Comparison of ENCODE assay signal across 18 cellular contexts in the genomic region with DNA sequence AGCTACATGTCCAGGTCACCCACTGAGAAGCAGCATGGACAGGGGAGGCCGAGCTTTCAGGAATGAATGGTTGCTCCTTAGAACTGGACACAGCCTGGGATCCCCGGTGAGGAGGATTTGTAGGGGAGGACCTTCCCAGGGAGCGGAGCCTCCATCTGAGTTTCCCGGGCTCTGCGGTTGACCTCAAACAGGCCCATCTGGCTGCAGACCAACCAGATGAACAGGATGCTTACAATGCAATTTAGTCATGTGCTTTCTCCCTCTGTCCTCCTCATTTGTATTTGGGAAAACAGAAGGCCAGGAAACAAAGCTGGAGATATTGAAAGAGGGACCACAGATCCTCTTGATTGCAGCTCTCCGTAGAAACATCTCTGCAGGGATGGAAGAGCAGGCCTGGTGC.
"Had no signal": no experiment of that assay in that cellular context is flagged by ENCODE, and none has a peak within 500 bp of the region (broad histone marks: within the 10 kb centered on the region; RNA-seq: fewer than 3 reads in every experiment).

No MANE protein-coding gene starts in this region.

- H3K36me3 ChIP-seq: ascending aorta, left ventricle myocardium inferior, neutrophil, tibial artery, uterus had no signal

- H3K4me3 ChIP-seq: ascending aorta, left ventricle myocardium inferior, tibial artery, uterus had no signal

- H3K27me3 ChIP-seq: ascending aorta, tibial artery, uterus had no signal

- H3K9me3 ChIP-seq: ascending aorta, neutrophil had no signal

- ATAC-seq: activated naive CD8-positive, alpha-beta T cell treated with anti-CD3 and anti-CD28 coated beads, Interleukin-2, amount 50 U/mL, for 24 hours; naive thymus-derived CD4-positive, alpha-beta T cell; stimulated activated memory B cell treated with anti-CD40 and anti-IgM and Interleukin-4, amounts not matched to agents 10 μg/mL and 1 μg/mL and 100 μg/mL, for 72 hours had no signal

- DNase-seq: activated CD4-positive, alpha-beta T cell treated with anti-CD3 and anti-CD28 coated beads, Interleukin-2, amount 50 U/mL, for 48 hours; activated CD4-positive, CD25-positive, alpha-beta regulatory T cell treated with anti-CD3 and anti-CD28 coated beads, Interleukin-2, amount 50 U/mL, for 72 hours; activated naive CD4-positive, alpha-beta T cell treated with anti-CD3 and anti-CD28 coated beads for 36 hours; activated naive CD8-positive, alpha-beta T cell treated with anti-CD3 and anti-CD28 coated beads, Interleukin-2, amount 50 U/mL, for 24 hours; activated T-cell treated with anti-CD3 and anti-CD28 coated beads, Interleukin-2, amount 50 U/mL, for 1 hour; endodermal cell; hypothalamus; kidney; left ventricle myocardium inferior; naive thymus-derived CD4-positive, alpha-beta T cell; retina; stimulated activated CD4-positive, alpha-beta T cell treated with anti-CD3 and anti-CD28 coated beads, Interleukin-2, amount 100 ng/mL, for 48 hours; T-helper 9 cell; tibial artery; uterus had no signal
